7 cellular contexts compared by ENCODE assay signal in genomic region chr2:46275995-46276394, GRCh38. TPM values are rescaled to one million over a fixed set of nuclear protein-coding genes. Genes with fewer than 3 reads are reported as not detected.
DNase-seq lines count a peak whose midpoint lies in the region; ATAC-seq and TF ChIP-seq lines count a peak whose summit lies in the region.

No MANE protein-coding gene starts in this region.

- POLR2A ChIA-PET in activated CD4-positive, alpha-beta T cell treated with anti-CD3 and anti-CD28 coated beads for 36 hours (lab: Charles Lee), result no interaction called here

- H3K27ac ChIP-seq in SK-N-MC (no peak overlapping the region), tibial artery (no peak overlapping the region)

- TF ChIP-seq POLR2A in lower leg skin (IDR thresholded peaks at IDR 0.05), result no peak

- H3K36me3 ChIP-seq in SK-N-MC (ENCODE audit: insufficient read depth, low read length) (no peaks in the 10 kb centered on the region), tibial artery (no peaks in the 10 kb centered on the region)

- intact Hi-C loops in lower leg skin (cut with DNase I; ENCODE audit: low total_unique reads) (no loop called here), tibial artery (cut with DNase I; ENCODE audit: low total_unique reads) (no loop called here)
- intact Hi-C loops in activated CD4-positive, alpha-beta T cell treated with anti-CD3 and anti-CD28 coated beads for 36 hours (cut with DNase I, micrococcal nuclease), result no loop called here

- TF ChIP-seq CTCF in lower leg skin (IDR thresholded peaks at IDR 0.05) (no peak), tibial artery (IDR thresholded peaks at IDR 0.05) (no peak)

- H3K9ac ChIP-seq in SK-N-MC (ENCODE audit: insufficient read length), result no peak overlapping the region

- DNase-seq in SK-N-MC (ENCODE audit: low read depth, low spot score) (no peak), dermis blood vessel endothelial cell (peak; percentile 88), lower leg skin (ENCODE audit: low spot score in 2 of 2) (peak; percentile 48 to 91), tibial artery (peak; percentile 63 to 75)
- DNase-seq in activated CD4-positive, alpha-beta T cell treated with anti-CD3 and anti-CD28 coated beads for 36 hours, result no peak

- H3K9me3 Mint-ChIP-seq in activated CD4-positive, alpha-beta T cell treated with anti-CD3 and anti-CD28 coated beads for 36 hours (ENCODE audit: low read depth), result no peaks in the 10 kb centered on the region

- H3K36me3 Mint-ChIP-seq in activated CD4-positive, alpha-beta T cell treated with anti-CD3 and anti-CD28 coated beads for 36 hours (ENCODE audit: low read depth), result no peaks in the 10 kb centered on the region

- no peak overlapping the region for H3K27ac Mint-ChIP-seq in activated CD4-positive, alpha-beta T cell treated with anti-CD3 and anti-CD28 coated beads for 36 hours

- H3K4me3 Mint-ChIP-seq in activated CD4-positive, alpha-beta T cell treated with anti-CD3 and anti-CD28 coated beads for 36 hours, result no peak overlapping the region

- no peak for ATAC-seq in GM21786 (IDR thresholded peaks at IDR 0.05; ENCODE audit: unreplicated experiment)
- ATAC-seq in HG03432 (IDR thresholded peaks at IDR 0.05; ENCODE audit: unreplicated experiment), result no peak
- ATAC-seq in activated CD4-positive, alpha-beta T cell treated with anti-CD3 and anti-CD28 coated beads for 36 hours, result no peak

- H3K9me3 ChIP-seq in SK-N-MC (ENCODE audit: low read depth, low read length) (no peaks in the 10 kb centered on the region), tibial artery (no peaks in the 10 kb centered on the region)

- WGBS in lower leg skin, 2 donors, result 44 to 49% methylated on average over 6 to 20 of the region's 20 CpGs

- peaks cover 3% of the 10 kb centered on the region for H3K4me1 Mint-ChIP-seq in activated CD4-positive, alpha-beta T cell treated with anti-CD3 and anti-CD28 coated beads for 36 hours

- H3K27me3 Mint-ChIP-seq in activated CD4-positive, alpha-beta T cell treated with anti-CD3 and anti-CD28 coated beads for 36 hours, result peaks cover 13% of the 10 kb centered on the region

- no peaks in the 10 kb centered on the region for H3K27me3 ChIP-seq in tibial artery

- CTCF ChIA-PET in activated CD4-positive, alpha-beta T cell treated with anti-CD3 and anti-CD28 coated beads for 36 hours (lab: Charles Lee), result interaction anchor here (1.3 kb wide), 2 partner anchors 90 to 182 kb away, joined by 3 to 4 read pairs; no protein-coding TSS in a partner anchor

- H3K4me1 ChIP-seq in tibial artery, result peaks cover 0 to 7% (median 6%) of the 10 kb centered on the region in 4 donors

- H3K4me3 ChIP-seq in SK-N-MC (peak overlapping the region; percentile 73), lower leg skin (ENCODE audit: low read depth, poor library complexity, severe bottlenecking) (no peak overlapping the region), tibial artery (no peak overlapping the region)

RNA-seq across cellular contexts. Expression of gene EPAS1, which starts 21.2 kb away (rescaled TPM):
- 283 and 362 TPM in 2 replicates for total RNA-seq in dermis blood vessel endothelial cell
- 100 to 1,000 TPM; 126 to 249 (median 148) TPM for total RNA-seq in lower leg skin
- total RNA-seq in activated CD4-positive, alpha-beta T cell treated with anti-CD3 and anti-CD28 coated beads for 36 hours, result 10 to 100 TPM; 12.6 to 16.0 TPM

Comparison
In these comparisons a context has a peak if more than half of its experiments do, and no peak if none do; other contexts are left out.
1. DNase-seq: peak in dermis blood vessel endothelial cell (single experiment), lower leg skin (2 of 2) and tibial artery (2 of 2); none in SK-N-MC (single experiment) and activated CD4-positive, alpha-beta T cell treated with anti-CD3 and anti-CD28 coated beads for 36 hours (single experiment).
2. RNA of gene EPAS1, which starts 21.2 kb away (total RNA-seq): 283 to 362 TPM in dermis blood vessel endothelial cell and 126 to 249 TPM in lower leg skin; 12.6 to 16.0 TPM in activated CD4-positive, alpha-beta T cell treated with anti-CD3 and anti-CD28 coated beads for 36 hours; every median in the first group is over 4 times any median in the second.